In the genomic region with DNA sequence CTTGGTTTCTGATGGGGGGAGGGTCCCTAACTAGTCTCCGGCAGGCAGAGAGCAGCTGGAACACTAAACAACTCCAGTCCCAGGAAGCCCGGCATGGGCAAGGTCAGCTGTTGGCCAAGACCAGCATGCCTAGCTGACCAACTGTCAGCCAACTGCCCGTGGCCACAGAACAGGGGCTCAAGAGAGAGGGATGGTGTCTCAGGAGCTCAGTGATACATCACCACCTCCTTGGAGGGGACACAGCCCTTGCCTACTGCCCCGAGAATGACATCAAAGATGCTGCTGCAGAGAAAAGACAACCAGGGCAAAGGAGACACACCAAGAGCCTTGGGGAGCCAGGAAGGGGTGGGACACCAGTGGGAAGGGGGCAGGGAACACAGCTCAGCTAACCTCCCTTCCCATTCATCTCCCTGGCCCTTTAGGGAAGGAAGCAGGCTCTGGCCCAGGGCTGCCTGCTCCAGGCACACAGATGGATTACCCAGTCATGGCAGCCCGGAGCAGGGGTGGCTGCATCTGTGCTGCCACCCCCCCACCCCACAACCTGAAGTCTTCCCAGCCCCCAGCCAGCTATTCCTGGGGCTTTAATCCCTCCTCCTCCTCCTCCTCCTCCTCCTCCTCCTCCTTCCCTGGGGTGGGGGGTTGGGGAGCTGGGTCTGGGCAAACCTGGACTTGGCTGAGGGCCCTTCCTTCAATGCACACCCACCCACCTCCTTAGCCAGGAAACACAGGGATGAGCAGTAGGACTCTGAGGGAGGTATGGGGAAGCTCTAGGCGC, we compare ENCODE assay signal across 8 cellular contexts. TPM values are rescaled to one million over a fixed set of nuclear protein-coding genes. Genes with fewer than 3 reads are reported as not detected.
A peak's percentile ranks its signal among the peaks of the same experiment; 100 is the strongest.
DNase-seq lines count a peak whose midpoint lies in the region; ATAC-seq and TF ChIP-seq lines count a peak whose summit lies in the region.

No MANE protein-coding gene starts in this region.

- TF ChIP-seq CTCF in VCaP (conservative IDR thresholded peaks at IDR 0.05) (no peak), right atrium auricular region (IDR thresholded peaks at IDR 0.05) (no peak), sigmoid colon (IDR thresholded peaks at IDR 0.05) (no peak)

- ATAC-seq in HG02852 (IDR thresholded peaks at IDR 0.05; ENCODE audit: unreplicated experiment), result no peak

- peak overlapping the region; percentile 67 to 79 for H3K4me3 ChIP-seq in right atrium auricular region
- H3K4me3 ChIP-seq in sigmoid colon, result peak overlapping the region; percentile 73 to 92 (median 82)

- H3K9ac ChIP-seq in ES-I3 (ENCODE audit: low read depth, low read length), result peak overlapping the region; percentile 80; the same call in 1 of the 2 replicates

- H3K36me3 ChIP-seq in ES-I3 (ENCODE audit: insufficient read depth, low read length) (no peaks in the 10 kb centered on the region), right atrium auricular region (no peaks in the 10 kb centered on the region), sigmoid colon (no peaks in the 10 kb centered on the region)

- intact Hi-C loops in sigmoid colon (cut with DNase I), result loop anchor here (5.0 kb wide), 2 partner anchors 38 to 112 kb away; no protein-coding TSS in a partner anchor

- H3K9me3 ChIP-seq in ES-I3 (ENCODE audit: control insufficient read depth, insufficient read depth, low read length) (no peaks in the 10 kb centered on the region), right atrium auricular region (no peaks in the 10 kb centered on the region), sigmoid colon (no peaks in the 10 kb centered on the region)

- no peak for TF ChIP-seq EP300 in sigmoid colon (IDR thresholded peaks at IDR 0.05)

- no peaks in the 10 kb centered on the region for H3K27me3 ChIP-seq in right atrium auricular region
- H3K27me3 ChIP-seq in sigmoid colon, result no peaks in the 10 kb centered on the region

- TF ChIP-seq POLR2A in sigmoid colon (IDR thresholded peaks at IDR 0.05), result no peak

- H3K4me1 ChIP-seq in ES-I3 (ENCODE audit: insufficient read depth, low read length) (peaks cover 9% of the 10 kb centered on the region), right atrium auricular region (peaks cover 0 to 27% of the 10 kb centered on the region in 2 donors), sigmoid colon (peaks cover 0 to 38% (median 25%) of the 10 kb centered on the region in 4 donors)

- WGBS in sigmoid colon, 2 donors, result 65 to 71% methylated on average over 6 of the region's 6 CpGs

- peak overlapping the region; percentile 92 for H3K27ac ChIP-seq in VCaP
- H3K27ac ChIP-seq in right atrium auricular region, result peak overlapping the region; percentile 77 to 80
- H3K27ac ChIP-seq in sigmoid colon, result peak overlapping the region; percentile 87 to 91 (median 89)

- DNase-seq in right atrium auricular region (ENCODE audit: low spot score) (no peak), sigmoid colon (peak; percentile 72), midbrain (lab: John Stamatoyannopoulos, UW) (no peak)
- DNase-seq in stimulated activated naive CD4-positive, alpha-beta T cell treated with Interleukin-2 at 50 U/mL for 16 hours (lab: John Stamatoyannopoulos, UW), result no peak
- no peak for DNase-seq in activated CD4-positive, alpha-beta T cell treated with anti-CD3 and anti-CD28 coated beads for 4 hours

RNA-seq across cellular contexts. Expression of a gene that starts 1.9 kb away (rescaled TPM):
- total RNA-seq in right atrium auricular region (10 to 100 TPM in 1 of 2 donors, 1 to 10 TPM in 1; 7.6 to 15.3 TPM), sigmoid colon (10 to 100 TPM; 36.1 to 57.9 (median 43.2) TPM)
- 10 to 100 TPM; 20.3 to 52.9 (median 34.8) TPM for polyA plus RNA-seq in sigmoid colon
